In genomic region chr5:50791813-50792212, GRCh38 we compare ENCODE assay signal across 14 cellular contexts.
DNase-seq lines count a peak whose midpoint lies in the region; FAIRE-seq and TF ChIP-seq lines count a peak whose summit lies in the region.
"Had no signal": no experiment of that assay in that cellular context is flagged by ENCODE, and none has a peak within 500 bp of the region (broad histone marks: within the 10 kb centered on the region; RNA-seq: fewer than 3 reads in every experiment).

No MANE protein-coding gene starts in this region.

- no peak overlapping the region for H3K27ac ChIP-seq in HEK293 (ENCODE audit: extremely low read depth, low read depth, low read length)

- POLR2A ChIA-PET in HEK293 (lab: Yijun Ruan, JAX), result no interaction called here

- H3K27ac Mint-ChIP-seq in activated naive CD8-positive, alpha-beta T cell, result peak overlapping the region; percentile 34
- no peak overlapping the region for H3K27ac Mint-ChIP-seq in activated naive CD8-positive, alpha-beta T cell treated with anti-CD3 and anti-CD28 coated beads for 36 hours

- no peaks in the 10 kb centered on the region for H3K9me3 ChIP-seq in HEK293 (ENCODE audit: control insufficient read depth, insufficient read depth, low read depth, low read length)
- H3K9me3 ChIP-seq: Caco-2, HAP-1 had no signal

- H3K4me1 ChIP-seq in HEK293 (ENCODE audit: control insufficient read depth, insufficient read depth, low read length), result no peaks in the 10 kb centered on the region
- H3K4me1 ChIP-seq: Caco-2, HAP-1 had no signal

- peak; percentile 72 for FAIRE-seq in HTR-8/SVneo (lab: Jason Lieb, UNC)
- peak; percentile 38 for FAIRE-seq in islet of Langerhans (lab: Jason Lieb, UNC)
- FAIRE-seq: G401.6 had no signal

- peaks cover 2% of the 10 kb centered on the region for H3K4me1 Mint-ChIP-seq in activated naive CD8-positive, alpha-beta T cell (ENCODE audit: low read depth)
- H3K4me1 Mint-ChIP-seq in activated naive CD8-positive, alpha-beta T cell treated with anti-CD3 and anti-CD28 coated beads for 36 hours, result no peaks in the 10 kb centered on the region

- CTCF ChIA-PET in HEK293 (lab: Yijun Ruan, JAX), result no interaction called here

- H3K27me3 Mint-ChIP-seq in activated naive CD8-positive, alpha-beta T cell, result no peaks in the 10 kb centered on the region
- H3K27me3 Mint-ChIP-seq in activated naive CD8-positive, alpha-beta T cell treated with anti-CD3 and anti-CD28 coated beads for 36 hours, result no peaks in the 10 kb centered on the region
- H3K27me3 Mint-ChIP-seq: CD4-positive, CD25-positive, alpha-beta regulatory T cell had no signal

- H3K36me3 ChIP-seq in HEK293 (ENCODE audit: control insufficient read depth in 2 of 2, insufficient read depth in 1 of 2, low read length in 2 of 2), result peaks cover 11 to 25% of the 10 kb centered on the region in 2 experiments; a peak in 2 of 3 replicates
- H3K36me3 ChIP-seq: HAP-1 had no signal

- H3K4me3 Mint-ChIP-seq in activated naive CD8-positive, alpha-beta T cell, result no peak overlapping the region
- no peak overlapping the region for H3K4me3 Mint-ChIP-seq in activated naive CD8-positive, alpha-beta T cell treated with anti-CD3 and anti-CD28 coated beads for 36 hours
- H3K4me3 Mint-ChIP-seq: CD4-positive, CD25-positive, alpha-beta regulatory T cell; CD8-positive, alpha-beta T cell had no signal

- no peak overlapping the region for H3K4me3 ChIP-seq in HEK293 (ENCODE audit: low read depth, low read length)
- H3K4me3 ChIP-seq: HAP-1 had no signal

- DNase-seq in activated naive CD8-positive, alpha-beta T cell treated with anti-CD3 and anti-CD28 coated beads for 36 hours, result no peak
- DNase-seq in HTR-8/SVneo (ENCODE audit: insufficient read length, low spot score) (no peak), NOMO-1 treated with dmso at 0.1 percent for 144 hours (lab: John Stamatoyannopoulos, UW; ENCODE audit: unreplicated experiment) (no peak)
- DNase-seq: C1 segment of cervical spinal cord; Caco-2; CD4-positive, CD25-positive, alpha-beta regulatory T cell; CD8-positive, alpha-beta T cell; DND-41; GOT3 had no signal

- peaks cover 24% of the 10 kb centered on the region for H3K36me3 Mint-ChIP-seq in activated naive CD8-positive, alpha-beta T cell
- H3K36me3 Mint-ChIP-seq in activated naive CD8-positive, alpha-beta T cell treated with anti-CD3 and anti-CD28 coated beads for 36 hours, result peaks cover 38% of the 10 kb centered on the region

- TF ChIP-seq CTCF in HEK293 (tag by site-specific recombination; IDR thresholded peaks at IDR 0.05), result no peak

- no peaks in the 10 kb centered on the region for H3K9me3 Mint-ChIP-seq in activated naive CD8-positive, alpha-beta T cell (ENCODE audit: low read depth)
- no peaks in the 10 kb centered on the region for H3K9me3 Mint-ChIP-seq in activated naive CD8-positive, alpha-beta T cell treated with anti-CD3 and anti-CD28 coated beads for 36 hours
- H3K9me3 Mint-ChIP-seq: CD4-positive, CD25-positive, alpha-beta regulatory T cell; CD8-positive, alpha-beta T cell had no signal

TF ChIP-seq in HEK293, 187 proteins besides CTCF, POLR2A, EP300 and RAD21:
- TF ChIP-seq YY1 (tag by site-specific recombination; IDR thresholded peaks at IDR 0.05) (no peak), ATF2 (tag by site-specific recombination; IDR thresholded peaks at IDR 0.05; ENCODE audit: low read depth) (peak; percentile 56)
